1 cellular context compared by ENCODE assay signal in the genomic region with DNA sequence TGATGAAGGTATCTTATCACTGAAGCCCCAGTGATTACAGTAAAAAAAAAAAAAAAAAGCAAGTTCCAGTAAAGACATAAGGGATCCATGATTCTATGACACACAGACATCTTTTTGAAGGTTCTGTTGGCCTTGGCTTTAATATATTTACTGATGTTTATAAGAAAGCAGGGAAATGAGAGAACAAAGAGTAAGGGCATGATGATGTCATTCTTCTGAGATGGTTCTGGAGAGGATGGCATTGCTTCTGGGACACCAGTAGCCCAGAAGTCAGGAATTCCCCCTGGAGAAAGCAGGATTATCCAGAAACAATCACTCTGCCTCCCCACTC.
TF ChIP-seq lines count a peak whose summit lies in the region.

No MANE protein-coding gene starts in this region.

TF ChIP-seq in IMR-90, 13 proteins besides CTCF, POLR2A, EP300 and RAD21 (continued from another document):
- TF ChIP-seq, protein P1, sequence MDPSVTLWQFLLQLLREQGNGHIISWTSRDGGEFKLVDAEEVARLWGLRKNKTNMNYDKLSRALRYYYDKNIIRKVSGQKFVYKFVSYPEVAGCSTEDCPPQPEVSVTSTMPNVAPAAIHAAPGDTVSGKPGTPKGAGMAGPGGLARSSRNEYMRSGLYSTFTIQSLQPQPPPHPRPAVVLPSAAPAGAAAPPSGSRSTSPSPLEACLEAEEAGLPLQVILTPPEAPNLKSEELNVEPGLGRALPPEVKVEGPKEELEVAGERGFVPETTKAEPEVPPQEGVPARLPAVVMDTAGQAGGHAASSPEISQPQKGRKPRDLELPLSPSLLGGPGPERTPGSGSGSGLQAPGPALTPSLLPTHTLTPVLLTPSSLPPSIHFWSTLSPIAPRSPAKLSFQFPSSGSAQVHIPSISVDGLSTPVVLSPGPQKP (IDR thresholded peaks at IDR 0.05; ENCODE audit: borderline replicate concordance, low read depth, low read length) = no peak
- TF ChIP-seq RCOR1 (IDR thresholded peaks at IDR 0.05; ENCODE audit: insufficient replicate concordance, low read length) (no peak), MAZ (IDR thresholded peaks at IDR 0.05; ENCODE audit: borderline replicate concordance, low read depth, low read length) (no peak)
